ENCODE assay signal across 1 cellular context in the genomic region with DNA sequence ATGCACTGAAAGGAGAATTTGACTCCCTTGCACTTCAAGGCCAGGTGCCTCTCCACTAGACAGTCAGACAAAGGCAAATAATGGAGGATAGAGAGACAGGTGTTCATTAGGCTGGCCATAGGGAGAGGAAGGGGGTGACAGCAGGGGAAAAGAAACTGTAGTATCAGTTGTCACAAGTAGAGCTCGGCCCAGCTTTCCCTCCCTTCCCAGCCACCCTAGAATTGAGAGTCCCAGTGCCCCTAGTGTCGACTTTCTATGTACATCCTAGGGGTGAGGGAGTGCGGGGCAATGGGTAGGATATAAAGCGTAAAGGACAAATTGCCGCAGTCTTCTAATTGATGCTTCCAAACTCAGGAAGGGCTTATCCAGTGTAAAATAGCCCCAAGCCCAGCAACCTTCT.
TF ChIP-seq lines count a peak whose summit lies in the region.

No MANE protein-coding gene starts in this region.

TF ChIP-seq in HepG2, 621 proteins besides CTCF, POLR2A, EP300 and RAD21:
- no peak for TF ChIP-seq NCOR1 (IDR thresholded peaks at IDR 0.05; ENCODE audit: borderline replicate concordance, low read length)
- TF ChIP-seq ZNF546 (CRISPR knock-in tag; conservative IDR thresholded peaks at IDR 0.05), result no peak
- no peak for TF ChIP-seq ZNF562 (CRISPR knock-in tag; IDR thresholded peaks at IDR 0.05; ENCODE audit: borderline replicate concordance)
- no peak for TF ChIP-seq ZNF12 (CRISPR knock-in tag; IDR thresholded peaks at IDR 0.05)
- no peak for TF ChIP-seq MATR3 (CRISPR knock-in tag; IDR thresholded peaks at IDR 0.05)
- TF ChIP-seq ZNF33B (CRISPR knock-in tag; IDR thresholded peaks at IDR 0.05), result no peak
- TF ChIP-seq, protein P1, sequence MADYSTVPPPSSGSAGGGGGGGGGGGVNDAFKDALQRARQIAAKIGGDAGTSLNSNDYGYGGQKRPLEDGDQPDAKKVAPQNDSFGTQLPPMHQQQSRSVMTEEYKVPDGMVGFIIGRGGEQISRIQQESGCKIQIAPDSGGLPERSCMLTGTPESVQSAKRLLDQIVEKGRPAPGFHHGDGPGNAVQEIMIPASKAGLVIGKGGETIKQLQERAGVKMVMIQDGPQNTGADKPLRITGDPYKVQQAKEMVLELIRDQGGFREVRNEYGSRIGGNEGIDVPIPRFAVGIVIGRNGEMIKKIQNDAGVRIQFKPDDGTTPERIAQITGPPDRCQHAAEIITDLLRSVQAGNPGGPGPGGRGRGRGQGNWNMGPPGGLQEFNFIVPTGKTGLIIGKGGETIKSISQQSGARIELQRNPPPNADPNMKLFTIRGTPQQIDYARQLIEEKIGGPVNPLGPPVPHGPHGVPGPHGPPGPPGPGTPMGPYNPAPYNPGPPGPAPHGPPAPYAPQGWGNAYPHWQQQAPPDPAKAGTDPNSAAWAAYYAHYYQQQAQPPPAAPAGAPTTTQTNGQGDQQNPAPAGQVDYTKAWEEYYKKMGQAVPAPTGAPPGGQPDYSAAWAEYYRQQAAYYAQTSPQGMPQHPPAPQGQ (CRISPR knock-in tag; IDR thresholded peaks at IDR 0.05; ENCODE audit: borderline replicate concordance), result no peak
- no peak for TF ChIP-seq FOSL2 (CRISPR knock-in tag; IDR thresholded peaks at IDR 0.05)
- no peak for TF ChIP-seq NFKBIZ (CRISPR knock-in tag; IDR thresholded peaks at IDR 0.05)
- TF ChIP-seq REL (CRISPR knock-in tag; conservative IDR thresholded peaks at IDR 0.05), result no peak
- no peak for TF ChIP-seq GTF2F1 (IDR thresholded peaks at IDR 0.05; ENCODE audit: low read length)
- no peak for TF ChIP-seq ARID2 (CRISPR knock-in tag; IDR thresholded peaks at IDR 0.05; ENCODE audit: borderline replicate concordance)
- TF ChIP-seq ESRRA (CRISPR knock-in tag; IDR thresholded peaks at IDR 0.05; ENCODE audit: low read depth), result no peak
- TF ChIP-seq ZNF207 (IDR thresholded peaks at IDR 0.05; ENCODE audit: borderline replicate concordance), result no peak
